ENCODE assay signal across 2 cellular contexts in the genomic region with DNA sequence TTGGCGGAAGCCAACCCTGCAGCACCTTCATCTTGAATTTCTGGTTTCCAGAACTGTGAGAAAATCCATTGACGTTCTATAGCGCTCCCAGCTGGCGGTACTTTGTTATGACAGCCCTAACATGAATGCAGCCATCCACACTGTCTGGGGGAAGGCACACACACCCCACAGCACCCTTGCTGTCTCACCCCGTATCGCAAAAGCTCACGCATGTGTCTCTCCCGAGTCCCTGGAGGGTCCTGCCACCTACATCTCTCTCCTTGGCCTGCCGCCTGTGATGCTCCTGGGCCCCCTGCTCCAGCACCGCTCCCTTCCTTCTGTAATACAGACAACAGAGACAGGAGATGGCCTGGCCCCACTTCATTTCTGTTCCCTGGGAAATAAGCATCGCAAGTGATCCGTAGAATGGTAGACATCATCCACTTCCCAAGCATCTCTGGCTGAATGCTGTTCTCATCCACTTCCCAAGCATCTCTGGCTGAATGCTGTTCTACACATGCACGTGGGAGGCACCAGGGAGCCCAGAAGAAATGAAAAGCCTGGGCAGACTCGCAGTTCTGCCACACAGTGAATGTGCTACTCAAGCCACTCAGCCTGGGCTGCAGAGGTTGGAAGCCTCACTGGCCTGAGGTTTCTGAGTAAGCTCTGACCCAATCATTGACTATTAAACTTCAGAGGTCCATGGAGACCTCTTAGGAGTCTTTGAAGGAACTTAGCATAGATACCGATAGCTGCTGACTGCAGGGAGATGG.
TF ChIP-seq lines count a peak whose summit lies in the region.

No MANE protein-coding gene starts in this region.

TF ChIP-seq in Ishikawa, 13 proteins besides CTCF, POLR2A, EP300 and RAD21:
- TF ChIP-seq NFIC (IDR thresholded peaks at IDR 0.05) (no peak), FOXM1 (IDR thresholded peaks at IDR 0.05; ENCODE audit: borderline replicate concordance, low read depth) (no peak), USF1 (IDR thresholded peaks at IDR 0.05) (no peak), REST (IDR thresholded peaks at IDR 0.05; ENCODE audit: low read depth) (no peak), CEBPB (IDR thresholded peaks at IDR 0.05) (no peak), TEAD4 (IDR thresholded peaks at IDR 0.05) (no peak), TCF12 (IDR thresholded peaks at IDR 0.05; ENCODE audit: low read depth) (no peak), EGR1 (IDR thresholded peaks at IDR 0.05) (no peak), CREB1 (IDR thresholded peaks at IDR 0.05; ENCODE audit: low read depth) (no peak), TAF1 (IDR thresholded peaks at IDR 0.05; ENCODE audit: low read depth) (no peak), ZBTB7A (IDR thresholded peaks at IDR 0.05; ENCODE audit: low read depth) (no peak)
- TF ChIP-seq, protein P1, sequence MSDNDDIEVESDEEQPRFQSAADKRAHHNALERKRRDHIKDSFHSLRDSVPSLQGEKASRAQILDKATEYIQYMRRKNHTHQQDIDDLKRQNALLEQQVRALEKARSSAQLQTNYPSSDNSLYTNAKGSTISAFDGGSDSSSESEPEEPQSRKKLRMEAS (IDR thresholded peaks at IDR 0.05) = no peak

TF ChIP-seq in H1, 55 proteins besides CTCF, POLR2A, EP300 and RAD21:
- TF ChIP-seq SIRT6 (IDR thresholded peaks at IDR 0.05; ENCODE audit: low read length) = no peak
- TF ChIP-seq USF2 (IDR thresholded peaks at IDR 0.05; ENCODE audit: low read length) = no peak
- no peak for TF ChIP-seq CHD1 (IDR thresholded peaks at IDR 0.05; ENCODE audit: low read depth, low read length)
- TF ChIP-seq SAP30 (IDR thresholded peaks at IDR 0.05; ENCODE audit: insufficient read depth, insufficient replicate concordance, low read length) = no peak
- no peak for TF ChIP-seq SP1 (IDR thresholded peaks at IDR 0.05; ENCODE audit: low read depth, low read length)
- no peak for TF ChIP-seq NANOG (IDR thresholded peaks at IDR 0.05; ENCODE audit: insufficient read depth, low read depth, low read length, poor library complexity, severe bottlenecking)
- no peak for TF ChIP-seq CREB1 (IDR thresholded peaks at IDR 0.05)
- no peak for TF ChIP-seq JUN (IDR thresholded peaks at IDR 0.05; ENCODE audit: low read depth, low read length)
